8 cellular contexts compared by ENCODE assay signal in genomic region chr16:32740766-32741499, GRCh38.
DNase-seq lines count a peak whose midpoint lies in the region; ATAC-seq, FAIRE-seq and TF ChIP-seq lines count a peak whose summit lies in the region.
"Not testable (repeated sequence)": the region's sequence is repeated elsewhere in the genome, so short reads cannot be mapped to it uniquely, and the experiment has no call there.

No MANE protein-coding gene starts in this region.

- POLR2A ChIA-PET in A549 (lab: Yijun Ruan, JAX); Panc1 (lab: Charles Lee); activated CD4-positive, alpha-beta T cell treated with anti-CD3 and anti-CD28 coated beads for 36 hours (lab: Charles Lee); naive thymus-derived CD8-positive, alpha-beta T cell (lab: Charles Lee): not testable (repeated sequence)

- no CpG with 5 or more reads among the region's 60 CpGs for WGBS in A549 (ENCODE audit: missing lambda C conversion rate)
- WGBS in right cardiac atrium = 53% methylated on average over 9 of the region's 60 CpGs
- WGBS in right lobe of liver (ENCODE audit: insufficient coverage, low coverage, low lambda C conversion rate, missing lambda C conversion rate) = no CpG with 5 or more reads among the region's 60 CpGs

- TF ChIP-seq RAD21 in A549 (conservative IDR thresholded peaks at IDR 0.05 in 1 of 2, IDR thresholded peaks at IDR 0.05 in 1 of 2) = not testable (repeated sequence)

- H3K9me3 Mint-ChIP-seq in activated CD4-positive, alpha-beta T cell treated with anti-CD3 and anti-CD28 coated beads for 36 hours (ENCODE audit: low read depth); effector memory CD8-positive, alpha-beta T cell; naive thymus-derived CD8-positive, alpha-beta T cell; stimulated activated naive B cell treated with anti-CD40 and anti-IgM and Interleukin-4, amounts not matched to agents 10 μg/mL and 1 μg/mL and 100 μg/mL, for 72 hours: not testable (repeated sequence)

- not testable (repeated sequence) for TF ChIP-seq EP300 in A549 (IDR thresholded peaks at IDR 0.05)

- H3K9me3 ChIP-seq in A549; Panc1 (ENCODE audit: control insufficient read depth, insufficient read depth, low read depth, low read length); right cardiac atrium (ENCODE audit: control insufficient read depth, low read length); right lobe of liver: not testable (repeated sequence)

- not testable (repeated sequence) for H3K27ac ChIP-seq in A549; Panc1 (ENCODE audit: low read length); right cardiac atrium (ENCODE audit: low read length); right lobe of liver

- DNase-seq in A549 (ENCODE audit: low read depth in 1 of 2, low spot score in 1 of 2); Panc1 (ENCODE audit: low read depth, low spot score); activated CD4-positive, alpha-beta T cell treated with anti-CD3 and anti-CD28 coated beads for 36 hours; effector memory CD8-positive, alpha-beta T cell; right cardiac atrium; right lobe of liver; naive thymus-derived CD8-positive, alpha-beta T cell; stimulated activated naive B cell treated with anti-CD40 and anti-IgM and Interleukin-4, amounts not matched to agents 10 μg/mL and 1 μg/mL and 100 μg/mL, for 72 hours: not testable (repeated sequence)

- not testable (repeated sequence) for H3K36me3 ChIP-seq in Panc1 (ENCODE audit: control insufficient read depth, insufficient read depth, low read length); right lobe of liver

- H3K27me3 ChIP-seq in Panc1 (ENCODE audit: control insufficient read depth, insufficient read depth, low read length); right cardiac atrium (ENCODE audit: control insufficient read depth, insufficient read depth); right lobe of liver: not testable (repeated sequence)

- not testable (repeated sequence) for TF ChIP-seq CTCF in A549 (IDR thresholded peaks at IDR 0.05); Panc1 (IDR thresholded peaks at IDR 0.05); right lobe of liver (IDR thresholded peaks at IDR 0.05)

- CTCF ChIA-PET in A549 (lab: Yijun Ruan, JAX); Panc1 (lab: Charles Lee); activated CD4-positive, alpha-beta T cell treated with anti-CD3 and anti-CD28 coated beads for 36 hours (lab: Charles Lee): not testable (repeated sequence)

- not testable (repeated sequence) for H3K36me3 Mint-ChIP-seq in activated CD4-positive, alpha-beta T cell treated with anti-CD3 and anti-CD28 coated beads for 36 hours (ENCODE audit: low read depth); effector memory CD8-positive, alpha-beta T cell (ENCODE audit: insufficient read depth); naive thymus-derived CD8-positive, alpha-beta T cell; stimulated activated naive B cell treated with anti-CD40 and anti-IgM and Interleukin-4, amounts not matched to agents 10 μg/mL and 1 μg/mL and 100 μg/mL, for 72 hours

- ATAC-seq in A549 (peak; percentile 98 to 99), Panc1 (peak; percentile 99), right cardiac atrium (peak; percentile 47 to 68), right lobe of liver (peak in 3 of 4 donors; percentile 20 to 68 (median 25))
- peak; percentile 72 for ATAC-seq in activated CD4-positive, alpha-beta T cell treated with anti-CD3 and anti-CD28 coated beads for 36 hours
- peak; percentile 42 for ATAC-seq in effector memory CD8-positive, alpha-beta T cell (replicated peaks)
- peak; percentile 23 to 76 for ATAC-seq in naive thymus-derived CD8-positive, alpha-beta T cell
- peak; percentile 29 to 66 for ATAC-seq in stimulated activated naive B cell treated with anti-CD40 and anti-IgM and Interleukin-4, amounts not matched to agents 10 μg/mL and 1 μg/mL and 100 μg/mL, for 72 hours (replicated peaks)

- H3K4me1 ChIP-seq in A549; Panc1 (ENCODE audit: control insufficient read depth, insufficient read depth, low read length); right cardiac atrium (ENCODE audit: control insufficient read depth, insufficient read depth, low read length); right lobe of liver: not testable (repeated sequence)

- BruUV-seq in Panc1 (replicated peaks; lab: Mats Ljungman, UMichigan) = not testable (repeated sequence)

- not testable (repeated sequence) for TF ChIP-seq POLR2A in A549 (IDR thresholded peaks at IDR 0.05; ENCODE audit: low read length); right lobe of liver (IDR thresholded peaks at IDR 0.05)

- in situ Hi-C loops in Panc1 (cut with HindIII; ENCODE audit: low pct_unique_long_range_greater_than_20kb, low sequenced_read_pairs) = not testable (repeated sequence)

- not testable (repeated sequence) for H3K4me3 Mint-ChIP-seq in activated CD4-positive, alpha-beta T cell treated with anti-CD3 and anti-CD28 coated beads for 36 hours; effector memory CD8-positive, alpha-beta T cell; naive thymus-derived CD8-positive, alpha-beta T cell; stimulated activated naive B cell treated with anti-CD40 and anti-IgM and Interleukin-4, amounts not matched to agents 10 μg/mL and 1 μg/mL and 100 μg/mL, for 72 hours

- intact Hi-C loops in Panc1 (cut with micrococcal nuclease; ENCODE audit: unreplicated experiment); activated CD4-positive, alpha-beta T cell treated with anti-CD3 and anti-CD28 coated beads for 36 hours (cut with DNase I, micrococcal nuclease); right cardiac atrium (cut with DNase I); right lobe of liver (cut with DNase I): not testable (repeated sequence)

- H3K27ac Mint-ChIP-seq in activated CD4-positive, alpha-beta T cell treated with anti-CD3 and anti-CD28 coated beads for 36 hours; effector memory CD8-positive, alpha-beta T cell; naive thymus-derived CD8-positive, alpha-beta T cell; stimulated activated naive B cell treated with anti-CD40 and anti-IgM and Interleukin-4, amounts not matched to agents 10 μg/mL and 1 μg/mL and 100 μg/mL, for 72 hours: not testable (repeated sequence)

- H3K4me2 ChIP-seq in A549 = not testable (repeated sequence)

- not testable (repeated sequence) for H3K4me1 Mint-ChIP-seq in activated CD4-positive, alpha-beta T cell treated with anti-CD3 and anti-CD28 coated beads for 36 hours; effector memory CD8-positive, alpha-beta T cell (ENCODE audit: low read depth in 2 of 2); naive thymus-derived CD8-positive, alpha-beta T cell; stimulated activated naive B cell treated with anti-CD40 and anti-IgM and Interleukin-4, amounts not matched to agents 10 μg/mL and 1 μg/mL and 100 μg/mL, for 72 hours

- H3K4me3 ChIP-seq in A549; Panc1 (ENCODE audit: low read depth in 2 of 2, low read length in 2 of 2); right cardiac atrium (ENCODE audit: low read length); right lobe of liver: not testable (repeated sequence)

- H3K27me3 Mint-ChIP-seq in activated CD4-positive, alpha-beta T cell treated with anti-CD3 and anti-CD28 coated beads for 36 hours; effector memory CD8-positive, alpha-beta T cell; naive thymus-derived CD8-positive, alpha-beta T cell; stimulated activated naive B cell treated with anti-CD40 and anti-IgM and Interleukin-4, amounts not matched to agents 10 μg/mL and 1 μg/mL and 100 μg/mL, for 72 hours: not testable (repeated sequence)

- not testable (repeated sequence) for FAIRE-seq in A549 (lab: Jason Lieb, UNC)

Comparison
In these comparisons a context has a peak if more than half of its experiments do, and no peak if none do; other contexts are left out.
1. ATAC-seq: peak in every context shown above with its lines; median percentile 99 in Panc1; 98 in A549; 72 in activated CD4-positive, alpha-beta T cell treated with anti-CD3 and anti-CD28 coated beads for 36 hours; 58 in right cardiac atrium; 50 in naive thymus-derived CD8-positive, alpha-beta T cell; 48 in stimulated activated naive B cell treated with anti-CD40 and anti-IgM and Interleukin-4, amounts not matched to agents 10 μg/mL and 1 μg/mL and 100 μg/mL, for 72 hours; 42 in effector memory CD8-positive, alpha-beta T cell; 25 in right lobe of liver.